ENCODE assay signal across 23 cellular contexts in genomic region chr12:31985832-31986231, GRCh38. TPM values are rescaled to one million over a fixed set of nuclear protein-coding genes. Genes with fewer than 3 reads are reported as not detected.
A peak's percentile ranks its signal among the peaks of the same experiment; 100 is the strongest.
DNase-seq lines count a peak whose midpoint lies in the region; ATAC-seq and TF ChIP-seq lines count a peak whose summit lies in the region.
"Had no signal": no experiment of that assay in that cellular context is flagged by ENCODE, and none has a peak within 500 bp of the region (broad histone marks: within the 10 kb centered on the region; RNA-seq: fewer than 3 reads in every experiment).

No MANE protein-coding gene starts in this region.

- H3K27me3 ChIP-seq in right lobe of liver: no peaks in the 10 kb centered on the region
- no peaks in the 10 kb centered on the region for H3K27me3 ChIP-seq in upper lobe of right lung
- H3K27me3 ChIP-seq: pancreas, sigmoid colon, vagina had no signal

- peaks cover 64% of the 10 kb centered on the region for H3K4me1 Mint-ChIP-seq in activated naive CD4-positive, alpha-beta T cell treated with anti-CD3 and anti-CD28 coated beads, Interleukin-2, amount 50 U/mL, for 24 hours
- H3K4me1 Mint-ChIP-seq in activated naive CD4-positive, alpha-beta T cell treated with anti-CD3 and anti-CD28 coated beads, Interleukin-2, amount 10 ng/mL, durations not matched to agents 7 days and 5 days: peaks cover 55% of the 10 kb centered on the region
- H3K4me1 Mint-ChIP-seq in activated naive CD8-positive, alpha-beta T cell (ENCODE audit: low read depth): peaks cover 50% of the 10 kb centered on the region
- H3K4me1 Mint-ChIP-seq: nephron had no signal

- no peak overlapping the region for H3K27ac ChIP-seq in right lobe of liver
- no peak overlapping the region for H3K27ac ChIP-seq in upper lobe of right lung
- H3K27ac ChIP-seq: KMS-11, pancreas, sigmoid colon, vagina had no signal

- peaks cover 0 to 8% (median 0%) of the 10 kb centered on the region in 4 donors for H3K9me3 ChIP-seq in right lobe of liver
- H3K9me3 ChIP-seq in upper lobe of right lung: no peaks in the 10 kb centered on the region
- H3K9me3 ChIP-seq: pancreas, vagina had no signal

- ATAC-seq in right lobe of liver (peak; percentile 64 to 84 (median 80)), upper lobe of right lung (peak; percentile 35), GM18498 (IDR thresholded peaks at IDR 0.05; ENCODE audit: unreplicated experiment) (no peak), HG03520 (IDR thresholded peaks at IDR 0.05; ENCODE audit: unreplicated experiment) (no peak)
- ATAC-seq: pancreas, SK-N-SH treated with all-trans-retinoic acid at 6 μM for 48 hours had no signal

- H3K36me3 ChIP-seq in right lobe of liver (peaks cover 0 to 26% (median 13%) of the 10 kb centered on the region in 4 donors), upper lobe of right lung (peaks cover 14% of the 10 kb centered on the region)

- H3K27me3 Mint-ChIP-seq in activated naive CD4-positive, alpha-beta T cell treated with anti-CD3 and anti-CD28 coated beads, Interleukin-2, amount 50 U/mL, for 24 hours: no peaks in the 10 kb centered on the region
- H3K27me3 Mint-ChIP-seq in activated naive CD4-positive, alpha-beta T cell treated with anti-CD3 and anti-CD28 coated beads, Interleukin-2, amount 10 ng/mL, durations not matched to agents 7 days and 5 days: no peaks in the 10 kb centered on the region
- no peaks in the 10 kb centered on the region for H3K27me3 Mint-ChIP-seq in activated naive CD8-positive, alpha-beta T cell

- H3K4me3 ChIP-seq in right lobe of liver (no peak overlapping the region), upper lobe of right lung (no peak overlapping the region)
- H3K4me3 ChIP-seq: pancreas, sigmoid colon, vagina had no signal

- peaks cover 13% of the 10 kb centered on the region for H3K9me3 Mint-ChIP-seq in activated naive CD4-positive, alpha-beta T cell treated with anti-CD3 and anti-CD28 coated beads, Interleukin-2, amount 50 U/mL, for 24 hours
- peaks cover 81% of the 10 kb centered on the region for H3K9me3 Mint-ChIP-seq in activated naive CD4-positive, alpha-beta T cell treated with anti-CD3 and anti-CD28 coated beads, Interleukin-2, amount 10 ng/mL, durations not matched to agents 7 days and 5 days
- peaks cover 33% of the 10 kb centered on the region for H3K9me3 Mint-ChIP-seq in activated naive CD8-positive, alpha-beta T cell (ENCODE audit: low read depth)

- intact Hi-C loops in right lobe of liver (cut with DNase I) (no loop called here), upper lobe of right lung (cut with DNase I) (no loop called here)

- no peak for TF ChIP-seq CTCF in right lobe of liver (IDR thresholded peaks at IDR 0.05)
- TF ChIP-seq CTCF in upper lobe of right lung (IDR thresholded peaks at IDR 0.05): no peak

- no peak for DNase-seq in activated naive CD4-positive, alpha-beta T cell treated with anti-CD3 and anti-CD28 coated beads, Interleukin-2, amount 10 ng/mL, durations not matched to agents 7 days and 5 days
- DNase-seq in right lobe of liver (no peak), upper lobe of right lung (no peak), iPS-NIHi7 (ENCODE audit: extremely low spot score) (no peak)
- DNase-seq: activated CD4-positive, CD25-positive, alpha-beta regulatory T cell treated with anti-CD3 and anti-CD28 coated beads, Interleukin-2, amount 50 U/mL, for 72 hours; activated effector memory CD4-positive, alpha-beta T cell treated with Interleukin-2 at 50 U/mL for 16 hours; amygdala; DMS153; NCI-H1694; NCI-H2171; NCI-H524 treated with DMSO at 0.1 percent for 48 hours; pancreas; sigmoid colon; stimulated activated CD8-positive, alpha-beta memory T cell treated with anti-CD3 and anti-CD28 coated beads, Interleukin-4, amount 100 ng/mL, for 48 hours; T1000 had no signal

- TF ChIP-seq POLR2A in right lobe of liver (IDR thresholded peaks at IDR 0.05): no peak

- CTCF ChIA-PET in activated naive CD4-positive, alpha-beta T cell treated with anti-CD3 and anti-CD28 coated beads, Interleukin-2, amount 10 ng/mL, durations not matched to agents 7 days and 5 days (lab: Charles Lee): no interaction called here

- WGBS in right lobe of liver (ENCODE audit: insufficient coverage, low coverage, low lambda C conversion rate, missing lambda C conversion rate): 43% methylated on average over 4 of the region's 4 CpGs

- H3K4me3 Mint-ChIP-seq in activated naive CD4-positive, alpha-beta T cell treated with anti-CD3 and anti-CD28 coated beads, Interleukin-2, amount 50 U/mL, for 24 hours: no peak overlapping the region
- H3K4me3 Mint-ChIP-seq in activated naive CD4-positive, alpha-beta T cell treated with anti-CD3 and anti-CD28 coated beads, Interleukin-2, amount 10 ng/mL, durations not matched to agents 7 days and 5 days: no peak overlapping the region
- no peak overlapping the region for H3K4me3 Mint-ChIP-seq in activated naive CD8-positive, alpha-beta T cell
- H3K4me3 Mint-ChIP-seq: nephron had no signal

- H3K36me3 Mint-ChIP-seq in activated naive CD4-positive, alpha-beta T cell treated with anti-CD3 and anti-CD28 coated beads, Interleukin-2, amount 50 U/mL, for 24 hours: peaks cover 83% of the 10 kb centered on the region
- H3K36me3 Mint-ChIP-seq in activated naive CD4-positive, alpha-beta T cell treated with anti-CD3 and anti-CD28 coated beads, Interleukin-2, amount 10 ng/mL, durations not matched to agents 7 days and 5 days: peaks cover 98% of the 10 kb centered on the region
- H3K36me3 Mint-ChIP-seq in activated naive CD8-positive, alpha-beta T cell: peaks cover 79% of the 10 kb centered on the region

- H3K4me1 ChIP-seq in right lobe of liver (peaks cover 0 to 22% (median 3%) of the 10 kb centered on the region in 4 donors), upper lobe of right lung (no peaks in the 10 kb centered on the region)
- H3K4me1 ChIP-seq: pancreas, sigmoid colon, vagina had no signal

- peak overlapping the region; percentile 24 for H3K27ac Mint-ChIP-seq in activated naive CD4-positive, alpha-beta T cell treated with anti-CD3 and anti-CD28 coated beads, Interleukin-2, amount 50 U/mL, for 24 hours
- H3K27ac Mint-ChIP-seq in activated naive CD4-positive, alpha-beta T cell treated with anti-CD3 and anti-CD28 coated beads, Interleukin-2, amount 10 ng/mL, durations not matched to agents 7 days and 5 days: no peak overlapping the region
- peak overlapping the region; percentile 76 for H3K27ac Mint-ChIP-seq in activated naive CD8-positive, alpha-beta T cell
- H3K27ac Mint-ChIP-seq: nephron had no signal

RNA-seq across cellular contexts. Expression of gene RESF1, which starts 26.6 kb away (rescaled TPM):
- 10 to 100 TPM; 24.0 to 62.5 (median 42.8) TPM for total RNA-seq in right lobe of liver
- 72.3 TPM for total RNA-seq in upper lobe of right lung

Comparison
In these comparisons a context has a peak if more than half of its experiments do, and no peak if none do; other contexts are left out.
1. ATAC-seq: peak in right lobe of liver (4 of 4) and upper lobe of right lung (single experiment); none in GM18498 (single experiment) and HG03520 (single experiment).